ENCODE assay signal across 8 cellular contexts in the genomic region with DNA sequence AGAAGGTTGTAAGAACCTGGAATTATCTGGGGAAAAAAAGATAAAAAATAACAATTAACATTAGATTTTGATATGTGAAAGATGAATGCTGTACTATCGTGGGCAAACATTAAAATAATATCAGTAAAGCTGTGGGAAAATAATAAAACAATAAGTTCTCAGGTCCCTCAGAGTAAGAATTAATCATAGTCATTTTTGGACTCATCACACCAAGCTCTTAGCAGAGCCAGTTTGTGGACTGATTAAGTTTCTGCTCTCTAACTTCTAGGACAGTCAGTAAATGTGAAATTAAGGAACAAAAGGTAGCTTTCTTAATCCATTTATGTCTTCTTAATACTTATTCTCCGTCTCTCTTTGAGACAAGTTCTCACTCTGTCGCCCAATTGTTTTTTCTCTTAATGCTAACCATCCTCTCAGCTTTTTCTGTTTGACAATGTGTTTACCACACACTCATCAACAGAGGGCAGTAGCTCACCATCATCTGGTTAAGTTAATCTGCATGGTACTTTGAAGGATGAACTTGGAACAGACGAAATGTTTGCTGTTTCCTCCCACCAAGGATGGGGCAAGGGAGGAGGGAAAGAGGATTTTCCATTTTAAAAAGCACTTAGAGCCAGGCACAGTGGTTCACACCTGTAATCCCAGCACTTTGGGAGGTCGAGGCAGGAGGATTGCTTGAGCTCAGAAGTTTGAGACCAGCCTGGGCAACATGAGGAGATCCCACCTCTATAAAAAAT. TPM values are rescaled to one million over a fixed set of nuclear protein-coding genes. Genes with fewer than 3 reads are reported as not detected.
A peak's percentile ranks its signal among the peaks of the same experiment; 100 is the strongest.
DNase-seq lines count a peak whose midpoint lies in the region; ATAC-seq, FAIRE-seq and TF ChIP-seq lines count a peak whose summit lies in the region.

No MANE protein-coding gene starts in this region.

- H3K9me3 ChIP-seq in OCI-LY1 (ENCODE audit: low read length) (no peaks in the 10 kb centered on the region), parathyroid adenoma (ENCODE audit: control insufficient read depth, low read length) (no peaks in the 10 kb centered on the region)

- H3K36me3 ChIP-seq in OCI-LY1 (ENCODE audit: insufficient read depth, low read length) (no peaks in the 10 kb centered on the region), parathyroid adenoma (ENCODE audit: control insufficient read depth, insufficient read depth, low read length) (no peaks in the 10 kb centered on the region)

- TF ChIP-seq CTCF in OCI-LY1 (IDR thresholded peaks at IDR 0.05; ENCODE audit: low read length) (peak; percentile 86), parathyroid adenoma (IDR thresholded peaks at IDR 0.05) (peak; percentile 60)

- H3K9me3 Mint-ChIP-seq in activated T-helper 2 cell treated with anti-CD3 and anti-CD28 coated beads, Interferon-gamma antibody, Interleukin-2, Interleukin-4, amounts not matched to agents 10 μg/mL and 5 μg/mL and 100 μg/mL, durations not matched to agents 14 hours and 24 hours and 36 hours, result no peaks in the 10 kb centered on the region

- intact Hi-C loops in activated T-helper 2 cell treated with anti-CD3 and anti-CD28 coated beads, Interferon-gamma antibody, Interleukin-2, Interleukin-4, amounts not matched to agents 10 μg/mL and 5 μg/mL and 100 μg/mL, durations not matched to agents 14 hours and 24 hours and 36 hours (cut with micrococcal nuclease), result loop anchor here (1.0 kb wide), 5 partner anchors 53 to 589 kb away; a partner anchor contains a TSS

- ATAC-seq in GM21576 (IDR thresholded peaks at IDR 0.05; ENCODE audit: unreplicated experiment), result peak; percentile 78

- H3K79me2 ChIP-seq in OCI-LY1 (ENCODE audit: insufficient read depth, low read length), result no peaks in the 10 kb centered on the region
- no peaks in the 10 kb centered on the region for H3K79me2 ChIP-seq in parathyroid adenoma

- peaks cover 15% of the 10 kb centered on the region for H3K4me1 Mint-ChIP-seq in activated T-helper 2 cell treated with anti-CD3 and anti-CD28 coated beads, Interferon-gamma antibody, Interleukin-2, Interleukin-4, amounts not matched to agents 10 μg/mL and 5 μg/mL and 100 μg/mL, durations not matched to agents 14 hours and 24 hours and 36 hours (ENCODE audit: low read depth)

- no peaks in the 10 kb centered on the region for H3K9me2 ChIP-seq in OCI-LY1 (ENCODE audit: low read depth, low read length)

- H3K4me1 ChIP-seq in OCI-LY1 (ENCODE audit: insufficient read depth, low read length, severe bottlenecking) (peaks cover 11% of the 10 kb centered on the region), parathyroid adenoma (no peaks in the 10 kb centered on the region)

- no peak overlapping the region for H3K4me3 Mint-ChIP-seq in activated T-helper 2 cell treated with anti-CD3 and anti-CD28 coated beads, Interferon-gamma antibody, Interleukin-2, Interleukin-4, amounts not matched to agents 10 μg/mL and 5 μg/mL and 100 μg/mL, durations not matched to agents 14 hours and 24 hours and 36 hours (ENCODE audit: low read depth)

- no peaks in the 10 kb centered on the region for H3F3A ChIP-seq in OCI-LY1 (ENCODE audit: insufficient read depth, low read length)

- H3K27me3 ChIP-seq in OCI-LY1 (ENCODE audit: insufficient read depth, low read length) (no peaks in the 10 kb centered on the region), parathyroid adenoma (ENCODE audit: control insufficient read depth, insufficient read depth, low read length) (no peaks in the 10 kb centered on the region)

- no peak overlapping the region for H2AFZ ChIP-seq in OCI-LY1 (ENCODE audit: low read length)
- no peak overlapping the region for H2AFZ ChIP-seq in parathyroid adenoma

- H3K4me3 ChIP-seq in OCI-LY1 (ENCODE audit: low read depth, low read length, poor library complexity, severe bottlenecking) (no peak overlapping the region), parathyroid adenoma (ENCODE audit: low read depth, low read length) (no peak overlapping the region)

- peaks cover 30% of the 10 kb centered on the region for H3K27me3 Mint-ChIP-seq in activated T-helper 2 cell treated with anti-CD3 and anti-CD28 coated beads, Interferon-gamma antibody, Interleukin-2, Interleukin-4, amounts not matched to agents 10 μg/mL and 5 μg/mL and 100 μg/mL, durations not matched to agents 14 hours and 24 hours and 36 hours (ENCODE audit: low read depth)

- no peaks in the 10 kb centered on the region for H4K20me1 ChIP-seq in OCI-LY1 (ENCODE audit: insufficient read depth, low read length)

- H3K9ac ChIP-seq in OCI-LY1 (ENCODE audit: low read length) (no peak overlapping the region), parathyroid adenoma (no peak overlapping the region)

- DNase-seq in activated CD8-positive, alpha-beta memory T cell treated with anti-CD3 and anti-CD28 coated beads for 4 hours (ENCODE audit: low read depth in 2 of 2), result peak; percentile 13 to 21
- no peak for DNase-seq in activated CD8-positive, alpha-beta memory T cell treated with anti-CD3 and anti-CD28 coated beads, Interleukin-2, amount 50 U/mL, for 48 hours
- peak; percentile 64 for DNase-seq in HTR-8/SVneo (ENCODE audit: insufficient read length, low spot score)
- peak; percentile 32 for DNase-seq in activated T-helper 2 cell treated with anti-CD3 and anti-CD28 coated beads, Interferon-gamma antibody, Interleukin-2, Interleukin-4, amounts not matched to agents 10 μg/mL and 5 μg/mL and 100 μg/mL, durations not matched to agents 14 hours and 24 hours and 36 hours (ENCODE audit: low spot score)
- peak; percentile 64 for DNase-seq in glomerular endothelial cell (ENCODE audit: extremely low read depth, low read depth, low spot score)

- H3K27ac Mint-ChIP-seq in activated T-helper 2 cell treated with anti-CD3 and anti-CD28 coated beads, Interferon-gamma antibody, Interleukin-2, Interleukin-4, amounts not matched to agents 10 μg/mL and 5 μg/mL and 100 μg/mL, durations not matched to agents 14 hours and 24 hours and 36 hours, result no peak overlapping the region

- H3K27ac ChIP-seq in OCI-LY1 (ENCODE audit: low read depth, low read length, poor library complexity, severe bottlenecking) (no peak overlapping the region), parathyroid adenoma (no peak overlapping the region)

- H3K36me3 Mint-ChIP-seq in activated T-helper 2 cell treated with anti-CD3 and anti-CD28 coated beads, Interferon-gamma antibody, Interleukin-2, Interleukin-4, amounts not matched to agents 10 μg/mL and 5 μg/mL and 100 μg/mL, durations not matched to agents 14 hours and 24 hours and 36 hours (ENCODE audit: low read depth), result no peaks in the 10 kb centered on the region

- FAIRE-seq in HTR-8/SVneo (lab: Jason Lieb, UNC), result no peak

- H3K4me2 ChIP-seq in OCI-LY1 (ENCODE audit: low read length) (0 out of 2 replicates have a peak overlapping the region, but pooled peaks have one; percentile 16), parathyroid adenoma (ENCODE audit: low read length) (no peak overlapping the region)

RNA-seq across cellular contexts. Expression of a gene that starts 5.3 kb away (rescaled TPM):
- total RNA-seq in activated T-helper 2 cell treated with anti-CD3 and anti-CD28 coated beads, Interferon-gamma antibody, Interleukin-2, Interleukin-4, amounts not matched to agents 10 μg/mL and 5 μg/mL and 100 μg/mL, durations not matched to agents 14 hours and 24 hours and 36 hours, result 11.1 and 11.8 TPM in 2 replicates
- total RNA-seq in glomerular endothelial cell, result 50.6 and 54.1 TPM in 2 replicates
